In genomic region chr5:15774632-15775031, GRCh38 we compare ENCODE assay signal across 17 cellular contexts.
A peak's percentile ranks its signal among the peaks of the same experiment; 100 is the strongest.
DNase-seq lines count a peak whose midpoint lies in the region; FAIRE-seq and TF ChIP-seq lines count a peak whose summit lies in the region.
"Had no signal": no experiment of that assay in that cellular context is flagged by ENCODE, and none has a peak within 500 bp of the region (broad histone marks: within the 10 kb centered on the region; RNA-seq: fewer than 3 reads in every experiment).

No MANE protein-coding gene starts in this region.

- H2BK15ac ChIP-seq in neuronal stem cell (ENCODE audit: low read length), result no peak overlapping the region

- H3K4me3 ChIP-seq in neuronal stem cell (ENCODE audit: low read length in 2 of 2), result no peak overlapping the region
- no peak overlapping the region for H3K4me3 ChIP-seq in effector memory CD4-positive, alpha-beta T cell (ENCODE audit: insufficient read depth, low read depth, low read length, poor library complexity, severe bottlenecking)

- H2BK5ac ChIP-seq in neuronal stem cell (ENCODE audit: low read length), result no peak overlapping the region

- no peak overlapping the region for H4K91ac ChIP-seq in neuronal stem cell (ENCODE audit: low read depth, low read length, poor library complexity)

- H3K27me3 ChIP-seq in neuronal stem cell (ENCODE audit: control insufficient read depth in 3 of 3, insufficient read depth in 3 of 3, low read depth in 1 of 3, low read length in 3 of 3), result no peaks in the 10 kb centered on the region
- no peaks in the 10 kb centered on the region for H3K27me3 ChIP-seq in effector memory CD4-positive, alpha-beta T cell (replicated peaks; ENCODE audit: control insufficient read depth, insufficient read depth, low read length, poor library complexity, severe bottlenecking)

- no peak overlapping the region for H3K14ac ChIP-seq in neuronal stem cell (ENCODE audit: low read length)

- no peaks in the 10 kb centered on the region for H3K9me3 ChIP-seq in neuronal stem cell (replicated peaks in 1 of 2; ENCODE audit: control insufficient read depth in 2 of 2, insufficient read depth in 1 of 2, low read depth in 1 of 2, low read length in 2 of 2)
- no peaks in the 10 kb centered on the region for H3K9me3 ChIP-seq in effector memory CD4-positive, alpha-beta T cell (ENCODE audit: control insufficient read depth, low read length)

- no peak overlapping the region for H3K18ac ChIP-seq in neuronal stem cell (ENCODE audit: low read length)

- no peak overlapping the region for H3K9ac ChIP-seq in neuronal stem cell (ENCODE audit: low read depth, low read length, poor library complexity)

- H3K23ac ChIP-seq in neuronal stem cell (ENCODE audit: low read depth, low read length, poor library complexity), result no peak overlapping the region

- WGBS in neuronal stem cell (ENCODE audit: extremely low coverage in 2 of 2, insufficient read length in 2 of 2, insufficient replicate concordance in 1 of 2), 2 donors, result no CpG with 5 or more reads among the region's 2 CpGs

- FAIRE-seq in H54 (lab: Jason Lieb, UNC), result peak; percentile 27
- FAIRE-seq: H1 had no signal

- no peak overlapping the region for H2BK120ac ChIP-seq in neuronal stem cell (ENCODE audit: low read depth, low read length)

- no peak overlapping the region for H3K27ac ChIP-seq in neuronal stem cell (replicated peaks; ENCODE audit: low read length)
- no peak overlapping the region for H3K27ac ChIP-seq in effector memory CD4-positive, alpha-beta T cell (ENCODE audit: insufficient read depth, low read length, poor library complexity, severe bottlenecking)
- H3K27ac ChIP-seq: RWPE1 had no signal

- DNase-seq in H54 (ENCODE audit: insufficient read length, low spot score), result no peak
- peak; percentile 6 to 7 for DNase-seq in Kasumi-1 (lab: John Stamatoyannopoulos, UW)
- DNase-seq in iPS DF 19.7 (ENCODE audit: low read depth, low spot score), result peak; percentile 25
- peak; percentile 15 for DNase-seq in neuronal stem cell (ENCODE audit: low spot score)
- no peak for DNase-seq in amniotic stem cell (lab: John Stamatoyannopoulos, UW)
- DNase-seq in effector memory CD4-positive, alpha-beta T cell, result no peak
- DNase-seq in GDM1 (lab: John Stamatoyannopoulos, UW), result no peak
- DNase-seq: CD4-positive, CD25-positive, alpha-beta regulatory T cell; DMS53; NCI-H1436 treated with DMSO at 0.1 percent for 48 hours; NCI-H2029 treated with DMSO at 0.1 percent for 48 hours; NCI-H2171 treated with DMSO at 0.1 percent for 48 hours; NCI-H446 treated with DMSO at 0.1 percent for 48 hours; NK-92 treated with Interleukin-12 subunit alpha and Interleukin-12 subunit beta, amount 100 ng/mL, for 24 hours; OCI-M1 had no signal

- H3K4me1 ChIP-seq in neuronal stem cell (ENCODE audit: control insufficient read depth in 2 of 2, insufficient read depth in 1 of 2, low read depth in 1 of 2, low read length in 2 of 2), result no peaks in the 10 kb centered on the region
- no peaks in the 10 kb centered on the region for H3K4me1 ChIP-seq in effector memory CD4-positive, alpha-beta T cell (ENCODE audit: control insufficient read depth, insufficient read depth, low read length, poor library complexity, severe bottlenecking)

- H4K8ac ChIP-seq in neuronal stem cell (ENCODE audit: low read depth, low read length), result no peak overlapping the region

- H3K4me2 ChIP-seq in neuronal stem cell (ENCODE audit: insufficient read depth, low read length, poor library complexity, severe bottlenecking), result no peak overlapping the region

- no peak overlapping the region for H3K4ac ChIP-seq in neuronal stem cell (ENCODE audit: low read length)

- no peak overlapping the region for H2AFZ ChIP-seq in neuronal stem cell (ENCODE audit: low read length)

- no peaks in the 10 kb centered on the region for H3K79me1 ChIP-seq in neuronal stem cell (ENCODE audit: low read depth, low read length)

- H2AK5ac ChIP-seq in neuronal stem cell (ENCODE audit: low read depth, low read length), result no peak overlapping the region

- H2BK12ac ChIP-seq in neuronal stem cell (ENCODE audit: low read length), result no peak overlapping the region

- no peaks in the 10 kb centered on the region for H3K36me3 ChIP-seq in neuronal stem cell (replicated peaks in 1 of 2; ENCODE audit: control insufficient read depth in 2 of 2, insufficient read depth in 2 of 2, low read length in 2 of 2)
- H3K36me3 ChIP-seq in effector memory CD4-positive, alpha-beta T cell (ENCODE audit: control insufficient read depth, insufficient read depth, low read length), result no peaks in the 10 kb centered on the region

- TF ChIP-seq POLR2A in H54 (IDR thresholded peaks at IDR 0.05; ENCODE audit: low read depth, low read length), result no peak

Comparison
In these comparisons a context has a peak if more than half of its experiments do, and no peak if none do; other contexts are left out.
1. DNase-seq: peak in Kasumi-1 (2 of 2), iPS DF 19.7 (single experiment) and neuronal stem cell (single experiment); none in H54 (single experiment), amniotic stem cell (single experiment), effector memory CD4-positive, alpha-beta T cell (0 of 3) and GDM1 (single experiment).